8 cellular contexts compared by ENCODE assay signal in genomic region chr16:739560-740458, GRCh38. TPM values are rescaled to one million over a fixed set of nuclear protein-coding genes. Genes with fewer than 3 reads are reported as not detected.
DNase-seq lines count a peak whose midpoint lies in the region; ATAC-seq and TF ChIP-seq lines count a peak whose summit lies in the region.

No MANE protein-coding gene starts in this region.

- no peaks in the 10 kb centered on the region for H3K79me2 ChIP-seq in OCI-LY1 (ENCODE audit: insufficient read depth, low read length)

- TF ChIP-seq CTCF in OCI-LY1 (IDR thresholded peaks at IDR 0.05; ENCODE audit: low read length) (no peak), epithelial cell of esophagus (IDR thresholded peaks at IDR 0.05; ENCODE audit: insufficient read depth, low read depth, low read length, missing control alignments) (no peak)

- H3K9me2 ChIP-seq in OCI-LY1 (ENCODE audit: low read depth, low read length): no peaks in the 10 kb centered on the region

- H3K27me3 ChIP-seq in CD4-positive, alpha-beta memory T cell (ENCODE audit: insufficient read depth, low read length): no peaks in the 10 kb centered on the region
- H3K27me3 ChIP-seq in OCI-LY1 (ENCODE audit: insufficient read depth, low read length) (no peaks in the 10 kb centered on the region), neuron (ENCODE audit: insufficient read depth, low read length) (no peaks in the 10 kb centered on the region)

- H3K4me2 ChIP-seq in OCI-LY1 (ENCODE audit: low read length): peak overlapping the region; percentile 83

- peak overlapping the region in 4 of 7 donors; percentile 7 to 60 (median 26) for H3K27ac Mint-ChIP-seq in CD4-positive, alpha-beta memory T cell

- H3K4me3 Mint-ChIP-seq in CD4-positive, alpha-beta memory T cell: peak overlapping the region; percentile 53 to 88 (median 66)

- H3K9me3 ChIP-seq in CD4-positive, alpha-beta memory T cell (ENCODE audit: control insufficient read depth in 1 of 2, low read length in 2 of 2): no peaks in the 10 kb centered on the region
- no peaks in the 10 kb centered on the region for H3K9me3 ChIP-seq in OCI-LY1 (ENCODE audit: low read length)
- H3K9me3 ChIP-seq in neuron (ENCODE audit: low read length): no peaks in the 10 kb centered on the region

- intact Hi-C loops in CD4-positive, alpha-beta memory T cell (cut with micrococcal nuclease): loop anchor here (2.0 kb wide), 2 partner anchors 13 to 49 kb away; partner anchors contain the start of genes CCDC78, CHTF18, HAGHL and RPUSD1

- peaks cover 0 to 15% (median 1%) of the 10 kb centered on the region in 4 donors for H3K4me1 Mint-ChIP-seq in CD4-positive, alpha-beta memory T cell

- no peak for DNase-seq in CD4-positive, alpha-beta memory T cell
- DNase-seq in epithelial cell of esophagus (ENCODE audit: low read depth) (no peak), AML-193 (lab: John Stamatoyannopoulos, UW) (no peak)
- no peak for DNase-seq in activated CD4-positive, CD25-positive, alpha-beta regulatory T cell treated with anti-CD3 and anti-CD28 coated beads, Interleukin-2, amount 50 U/mL, for 72 hours
- no peak for DNase-seq in activated effector memory CD4-positive, alpha-beta T cell treated with Interleukin-2 at 50 U/mL for 16 hours

- H3F3A ChIP-seq in OCI-LY1 (ENCODE audit: insufficient read depth, low read length): no peaks in the 10 kb centered on the region

- H2AFZ ChIP-seq in OCI-LY1 (ENCODE audit: low read length): no peak overlapping the region
- peak overlapping the region; percentile 75 for H2AFZ ChIP-seq in neuron (ENCODE audit: low read depth, low read length)

- H3K27ac ChIP-seq in CD4-positive, alpha-beta memory T cell (ENCODE audit: low read depth, low read length): peak overlapping the region; percentile 85
- peak overlapping the region; percentile 97 for H3K27ac ChIP-seq in OCI-LY1 (ENCODE audit: low read depth, low read length, poor library complexity, severe bottlenecking)

- CTCF ChIA-PET in CD4-positive, alpha-beta memory T cell (lab: Charles Lee; ENCODE audit: partially characterized antibody): interaction anchor here (1.0 to 4.3 kb wide), 6 partner anchors 19 to 29 kb away, joined by 3 to 27 read pairs (median 7); partner anchors contain the start of genes ANTKMT and METRN

- no peaks in the 10 kb centered on the region for H4K20me1 ChIP-seq in OCI-LY1 (ENCODE audit: insufficient read depth, low read length)

- no peak for ATAC-seq in GM21423 (IDR thresholded peaks at IDR 0.05; ENCODE audit: unreplicated experiment)

- POLR2A ChIA-PET in CD4-positive, alpha-beta memory T cell (lab: Charles Lee; ENCODE audit: partially characterized antibody): interaction anchor here (0.6 to 2.2 kb wide), 7 partner anchors 12 to 46 kb away, joined by 3 to 21 read pairs (median 9); partner anchors contain the start of genes ANTKMT, CCDC78, HAGHL and METRN

- H3K9ac ChIP-seq in OCI-LY1 (ENCODE audit: low read length): peak overlapping the region; percentile 84

- H3K36me3 Mint-ChIP-seq in CD4-positive, alpha-beta memory T cell: peaks cover 3 to 14% of the 10 kb centered on the region in 2 donors

- H3K4me1 ChIP-seq in CD4-positive, alpha-beta memory T cell (ENCODE audit: insufficient read depth, low read length): peaks cover 10% of the 10 kb centered on the region
- H3K4me1 ChIP-seq in OCI-LY1 (ENCODE audit: insufficient read depth, low read length, severe bottlenecking) (peaks cover 48% of the 10 kb centered on the region), neuron (ENCODE audit: insufficient read depth, low read length) (peaks cover 11% of the 10 kb centered on the region)

- H3K36me3 ChIP-seq in CD4-positive, alpha-beta memory T cell (ENCODE audit: insufficient read depth, low read length): peaks cover 24% of the 10 kb centered on the region
- H3K36me3 ChIP-seq in OCI-LY1 (ENCODE audit: insufficient read depth, low read length) (peaks cover 22% of the 10 kb centered on the region), neuron (ENCODE audit: insufficient read depth, low read length) (peaks cover 27% of the 10 kb centered on the region)

- H3K9me3 Mint-ChIP-seq in CD4-positive, alpha-beta memory T cell: no peaks in the 10 kb centered on the region

- peak overlapping the region in 1 of 2 donors; percentile 73 for H3K4me3 ChIP-seq in CD4-positive, alpha-beta memory T cell (ENCODE audit: low read length in 2 of 2)
- peak overlapping the region; percentile 84 for H3K4me3 ChIP-seq in OCI-LY1 (ENCODE audit: low read depth, low read length, poor library complexity, severe bottlenecking)
- H3K4me3 ChIP-seq in epithelial cell of esophagus (ENCODE audit: low read length): peak overlapping the region; percentile 76
- H3K4me3 ChIP-seq in neuron (ENCODE audit: low read length): peak overlapping the region; percentile 80

- H3K27me3 Mint-ChIP-seq in CD4-positive, alpha-beta memory T cell: no peaks in the 10 kb centered on the region

RNA-seq across cellular contexts. Expression of gene CIAO3, which starts 1.0 kb away (rescaled TPM):
- 10 to 100 TPM; 58.2 TPM for total RNA-seq in CD4-positive, alpha-beta memory T cell
- polyA plus RNA-seq in CD4-positive, alpha-beta memory T cell: 10 to 100 TPM; 10.8 to 26.1 TPM

RNA-seq across cellular contexts. Expression of gene HAGHL, which starts 12.9 kb away (rescaled TPM):
- 10 to 100 TPM; 17.2 to 24.4 TPM for total RNA-seq in CD4-positive, alpha-beta memory T cell
- 1 to 10 TPM; 2.2 to 4.0 TPM for polyA plus RNA-seq in CD4-positive, alpha-beta memory T cell

RNA-seq across cellular contexts. Expression of gene CCDC78, which starts 13.6 kb away (rescaled TPM):
- 1 to 10 TPM; 4.5 to 5.1 TPM for total RNA-seq in CD4-positive, alpha-beta memory T cell
- polyA plus RNA-seq in CD4-positive, alpha-beta memory T cell: not detected

RNA-seq across cellular contexts. Expression of gene ANTKMT, which starts 18.9 kb away (rescaled TPM):
- total RNA-seq in CD4-positive, alpha-beta memory T cell: 10 to 100 TPM; 21.5 to 23.5 TPM
- 10 to 100 TPM; 14.5 to 36.4 TPM for polyA plus RNA-seq in CD4-positive, alpha-beta memory T cell

RNA-seq across cellular contexts. Expression of gene MSLN, which starts 20.7 kb away (rescaled TPM):
- not detected for total RNA-seq in CD4-positive, alpha-beta memory T cell
- polyA plus RNA-seq in CD4-positive, alpha-beta memory T cell: not detected
